In the genomic region with DNA sequence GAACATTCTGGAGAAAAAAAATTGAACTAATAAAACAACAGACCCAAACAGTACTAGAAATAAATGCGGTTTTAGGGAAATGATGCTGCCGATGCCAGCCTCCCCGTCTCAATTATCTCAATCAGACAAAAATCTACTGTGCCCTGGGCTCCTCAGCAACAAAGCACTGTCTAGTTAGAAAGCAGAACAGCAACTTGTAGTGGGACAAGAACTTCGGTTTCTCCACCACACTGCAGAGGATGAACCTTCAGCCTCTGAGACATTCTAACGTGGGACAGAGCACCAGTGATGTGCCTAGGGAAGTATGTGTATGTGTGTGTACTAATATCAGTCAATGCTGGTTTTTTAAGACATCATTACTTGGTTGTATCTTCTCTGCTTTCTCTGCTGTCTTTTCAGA, we compare ENCODE assay signal across 31 cellular contexts. TPM values are rescaled to one million over a fixed set of nuclear protein-coding genes. Genes with fewer than 3 reads are reported as not detected.
DNase-seq lines count a peak whose midpoint lies in the region; ATAC-seq, FAIRE-seq and TF ChIP-seq lines count a peak whose summit lies in the region.
"Had no signal": no experiment of that assay in that cellular context is flagged by ENCODE, and none has a peak within 500 bp of the region (broad histone marks: within the 10 kb centered on the region; RNA-seq: fewer than 3 reads in every experiment).

No MANE protein-coding gene starts in this region.

- H2AK5ac ChIP-seq in trophoblast cell (ENCODE audit: low read length), result peak overlapping the region; percentile 52

- no peak overlapping the region for H3K14ac ChIP-seq in trophoblast cell (ENCODE audit: low read length)

- no peak overlapping the region for H3K4me3 Mint-ChIP-seq in CD8-positive, alpha-beta memory T cell
- H3K4me3 Mint-ChIP-seq: activated naive CD4-positive, alpha-beta T cell treated with anti-CD3 and anti-CD28 coated beads, Interleukin-2, amount 10 ng/mL, durations not matched to agents 7 days and 5 days; GM23338; stimulated activated naive CD8-positive, alpha-beta T cell treated with anti-CD3 and anti-CD28 coated beads, Interleukin-15, amount 100 ng/mL, for 72 hours had no signal

- H4K20me1 ChIP-seq in OCI-LY3 (ENCODE audit: insufficient read depth, low read length), result no peaks in the 10 kb centered on the region
- H4K20me1 ChIP-seq: BLaER1 had no signal

- peaks cover 0 to 14% of the 10 kb centered on the region in 2 donors for H3K27me3 Mint-ChIP-seq in CD8-positive, alpha-beta memory T cell

- CTCF ChIA-PET in CD8-positive, alpha-beta memory T cell (lab: Charles Lee), result interaction anchor here (1.2 kb wide), 1 partner anchor 37 kb away, joined by 3 read pairs; no protein-coding TSS in a partner anchor

- peak overlapping the region; percentile 36 for H2BK120ac ChIP-seq in trophoblast cell (ENCODE audit: insufficient read depth, low read length, poor library complexity)

- peaks cover 10% of the 10 kb centered on the region for H3K79me1 ChIP-seq in trophoblast cell (ENCODE audit: low read length)

- H2BK12ac ChIP-seq in trophoblast cell (ENCODE audit: low read length), result peak overlapping the region; percentile 59

- TF ChIP-seq POLR2A in GM12891 (IDR thresholded peaks at IDR 0.05; ENCODE audit: low read depth, low read length), result no peak

- TF ChIP-seq CTCF in OCI-LY3 (IDR thresholded peaks at IDR 0.05; ENCODE audit: low read depth, low read length), result no peak
- TF ChIP-seq CTCF in GM13976 (IDR thresholded peaks at IDR 0.05; ENCODE audit: borderline replicate concordance, control extremely low read depth, extremely low read depth, insufficient read depth, missing control alignments), result no peak

- no peak overlapping the region for H3K4me3 ChIP-seq in OCI-LY3 (ENCODE audit: low read length)
- no peak overlapping the region for H3K4me3 ChIP-seq in trophoblast cell (ENCODE audit: low read depth, low read length)
- H3K4me3 ChIP-seq in SJCRH30, result no peak overlapping the region
- no peak overlapping the region for H3K4me3 ChIP-seq in CD8-positive, alpha-beta memory T cell (ENCODE audit: low read length)
- H3K4me3 ChIP-seq: BLaER1, cardiac muscle cell, GM23338, upper lobe of left lung had no signal

- no peak overlapping the region for H3K18ac ChIP-seq in trophoblast cell (ENCODE audit: low read length)

- H2BK5ac ChIP-seq in trophoblast cell (ENCODE audit: low read depth, low read length, poor library complexity), result peak overlapping the region; percentile 75

- H3K4ac ChIP-seq in trophoblast cell (ENCODE audit: low read depth, low read length), result no peak overlapping the region

- H3K9ac ChIP-seq in OCI-LY3 (ENCODE audit: low read length), result no peak overlapping the region
- no peak overlapping the region for H3K9ac ChIP-seq in trophoblast cell (ENCODE audit: low read length)
- H3K9ac ChIP-seq: BLaER1 had no signal

- peak; percentile 57 for ATAC-seq in HG02884 (IDR thresholded peaks at IDR 0.05; ENCODE audit: unreplicated experiment)
- ATAC-seq: GM23338; stimulated activated naive CD8-positive, alpha-beta T cell treated with anti-CD3 and anti-CD28 coated beads, Interleukin-15, amount 100 ng/mL, for 72 hours had no signal

- H3K4me1 ChIP-seq in OCI-LY3 (ENCODE audit: low read length) (peaks cover 40% of the 10 kb centered on the region), trophoblast cell (ENCODE audit: control insufficient read depth in 1 of 2, insufficient read depth in 2 of 2, low read length in 2 of 2) (peaks cover 8 to 14% of the 10 kb centered on the region in 2 experiments), SJCRH30 (peaks cover 11% of the 10 kb centered on the region)
- H3K4me1 ChIP-seq in CD8-positive, alpha-beta memory T cell (ENCODE audit: insufficient read depth, low read length), result no peaks in the 10 kb centered on the region
- H3K4me1 ChIP-seq: BLaER1 had no signal

- H4K91ac ChIP-seq in trophoblast cell (ENCODE audit: low read depth, low read length), result no peak overlapping the region

- H3K36me3 Mint-ChIP-seq in CD8-positive, alpha-beta memory T cell, result no peaks in the 10 kb centered on the region
- H3K36me3 Mint-ChIP-seq: activated naive CD4-positive, alpha-beta T cell treated with anti-CD3 and anti-CD28 coated beads, Interleukin-2, amount 10 ng/mL, durations not matched to agents 7 days and 5 days had no signal

- H3K27ac ChIP-seq in OCI-LY3 (ENCODE audit: low read length) (no peak overlapping the region), trophoblast cell (ENCODE audit: low read depth, low read length) (no peak overlapping the region), SJCRH30 (no peak overlapping the region)
- no peak overlapping the region for H3K27ac ChIP-seq in CD8-positive, alpha-beta memory T cell (ENCODE audit: low read depth, low read length)
- H3K27ac ChIP-seq: BLaER1, cardiac muscle cell, upper lobe of left lung had no signal

- H3K23ac ChIP-seq in trophoblast cell (ENCODE audit: low read length), result no peak overlapping the region

- no peaks in the 10 kb centered on the region for H3K36me3 ChIP-seq in OCI-LY3 (replicated peaks; ENCODE audit: low read depth, low read length)
- H3K36me3 ChIP-seq in trophoblast cell (ENCODE audit: control insufficient read depth in 1 of 2, insufficient read depth in 2 of 2, low read length in 2 of 2), result no peaks in the 10 kb centered on the region
- H3K36me3 ChIP-seq in SJCRH30, result no peaks in the 10 kb centered on the region
- H3K36me3 ChIP-seq in CD8-positive, alpha-beta memory T cell (ENCODE audit: insufficient read depth, low read length), result no peaks in the 10 kb centered on the region
- H3K36me3 ChIP-seq: BLaER1, cardiac muscle cell, upper lobe of left lung had no signal

- H4K12ac ChIP-seq in trophoblast cell (ENCODE audit: low read depth, low read length), result no peak overlapping the region

- in situ Hi-C loops in GM13976 (cut with MboI; ENCODE audit: low sequenced_read_pairs, unreplicated experiment), result no loop called here

- no peak for DNase-seq in GM12891 (ENCODE audit: insufficient read length, low spot score)
- DNase-seq in trophoblast cell, result no peak
- DNase-seq in SJCRH30, result no peak
- DNase-seq in CD8-positive, alpha-beta memory T cell, result no peak
- DNase-seq in activated CD4-positive, CD25-positive, alpha-beta regulatory T cell (lab: John Stamatoyannopoulos, UW), result no peak
- DNase-seq in GM13976 (ENCODE audit: low spot score), result no peak
- DNase-seq: activated CD4-positive, CD25-positive, alpha-beta regulatory T cell treated with anti-CD3 and anti-CD28 coated beads, Interleukin-2, amount 50 U/mL, for 72 hours; activated naive CD4-positive, alpha-beta T cell treated with anti-CD3 and anti-CD28 coated beads, Interleukin-2, amount 10 ng/mL, durations not matched to agents 7 days and 5 days; activated T-cell treated with anti-CD3 and anti-CD28 coated beads, Interleukin-2, amount 50 U/mL, for 48 hours; Calu3; dermis blood vessel endothelial cell; EL; glutamatergic neuron; mesenchymal stem cell; MM.1S; NCI-H1694; NCI-H526; OCI-M1; retina; Right ventricle myocardium superior; stimulated activated CD4-positive, alpha-beta T cell treated with anti-CD3 and anti-CD28 coated beads, Interleukin-4, amount 100 ng/mL, for 4 hours; stimulated activated naive CD8-positive, alpha-beta T cell treated with anti-CD3 and anti-CD28 coated beads, Interleukin-15, amount 100 ng/mL, for 72 hours; SW 1271; upper lobe of left lung had no signal

- WGBS in trophoblast cell (ENCODE audit: extremely low coverage, insufficient coverage, insufficient read length), result no CpG with 5 or more reads among the region's 5 CpGs

- H4K8ac ChIP-seq in trophoblast cell (ENCODE audit: low read depth, low read length), result no peak overlapping the region

- FAIRE-seq in GM12891 (lab: Jason Lieb, UNC), result peak; percentile 59
- FAIRE-seq: endothelial cell of umbilical vein, GM18507 had no signal

- peaks cover 16 to 26% (median 18%) of the 10 kb centered on the region in 3 donors for H3K4me1 Mint-ChIP-seq in CD8-positive, alpha-beta memory T cell
- H3K4me1 Mint-ChIP-seq: stimulated activated naive CD8-positive, alpha-beta T cell treated with anti-CD3 and anti-CD28 coated beads, Interleukin-15, amount 100 ng/mL, for 72 hours had no signal

- peaks cover 13% of the 10 kb centered on the region for H3K27me3 ChIP-seq in OCI-LY3 (ENCODE audit: low read depth, low read length)
- H3K27me3 ChIP-seq in trophoblast cell (ENCODE audit: insufficient read depth, low read length), result no peaks in the 10 kb centered on the region
- H3K27me3 ChIP-seq in SJCRH30, result no peaks in the 10 kb centered on the region
- H3K27me3 ChIP-seq in CD8-positive, alpha-beta memory T cell (ENCODE audit: insufficient read depth, low read length, poor library complexity, severe bottlenecking), result no peaks in the 10 kb centered on the region
- H3K27me3 ChIP-seq: BLaER1, cardiac muscle cell, upper lobe of left lung had no signal

- H3K9me3 Mint-ChIP-seq in CD8-positive, alpha-beta memory T cell, result no peaks in the 10 kb centered on the region
- H3K9me3 Mint-ChIP-seq: activated naive CD4-positive, alpha-beta T cell treated with anti-CD3 and anti-CD28 coated beads, Interleukin-2, amount 10 ng/mL, durations not matched to agents 7 days and 5 days; GM23338; stimulated activated naive CD8-positive, alpha-beta T cell treated with anti-CD3 and anti-CD28 coated beads, Interleukin-15, amount 100 ng/mL, for 72 hours had no signal

- H3K79me2 ChIP-seq in OCI-LY3 (ENCODE audit: low read length), result no peaks in the 10 kb centered on the region
- H3K79me2 ChIP-seq in trophoblast cell (ENCODE audit: control insufficient read depth, insufficient read depth, low read length, poor library complexity), result no peaks in the 10 kb centered on the region

- no peak overlapping the region for H3K27ac Mint-ChIP-seq in CD8-positive, alpha-beta memory T cell
- H3K27ac Mint-ChIP-seq: activated naive CD4-positive, alpha-beta T cell treated with anti-CD3 and anti-CD28 coated beads, Interleukin-2, amount 10 ng/mL, durations not matched to agents 7 days and 5 days; GM23338; stimulated activated naive CD8-positive, alpha-beta T cell treated with anti-CD3 and anti-CD28 coated beads, Interleukin-15, amount 100 ng/mL, for 72 hours had no signal

- H3K9me3 ChIP-seq in OCI-LY3 (ENCODE audit: insufficient read depth, low read length) (no peaks in the 10 kb centered on the region), trophoblast cell (ENCODE audit: insufficient read depth, low read depth, low read length) (no peaks in the 10 kb centered on the region), SJCRH30 (replicated peaks) (no peaks in the 10 kb centered on the region)
- no peaks in the 10 kb centered on the region for H3K9me3 ChIP-seq in CD8-positive, alpha-beta memory T cell (ENCODE audit: low read length)
- H3K9me3 ChIP-seq: BLaER1, upper lobe of left lung had no signal

- peak overlapping the region; percentile 56 for H3K4me2 ChIP-seq in OCI-LY3 (ENCODE audit: low read length)
- no peak overlapping the region for H3K4me2 ChIP-seq in trophoblast cell (ENCODE audit: low read length)
- H3K4me2 ChIP-seq: BLaER1, GM23338 had no signal

- POLR2A ChIA-PET in CD8-positive, alpha-beta memory T cell (lab: Charles Lee), result no interaction called here

- H2AFZ ChIP-seq in OCI-LY3 (ENCODE audit: low read depth, low read length) (no peak overlapping the region), trophoblast cell (ENCODE audit: insufficient read depth, low read length, poor library complexity) (no peak overlapping the region)
- H2AFZ ChIP-seq: GM23338 had no signal

RNA-seq across cellular contexts. Expression of a gene that starts 11.1 kb away (rescaled TPM):
- 35.1 TPM for polyA plus RNA-seq in GM12891 (2012; ENCODE audit: low read depth, missing spikeins)
- polyA plus RNA-seq in trophoblast cell (2013), result 174 and 186 TPM in 2 replicates
- 56.6 and 61.0 TPM in 2 replicates for total RNA-seq in SJCRH30 (2014; rRNA removed; shearing (Covaris generic))
- total RNA-seq in CD8-positive, alpha-beta memory T cell, result 100 to 1,000 TPM; 127 to 134 TPM
- 94.6 TPM for polyA plus RNA-seq in CD8-positive, alpha-beta memory T cell
